ENCODE assay signal across 17 cellular contexts in genomic region chr16:55661842-55662479, GRCh38. TPM values are rescaled to one million over a fixed set of nuclear protein-coding genes. Genes with fewer than 3 reads are reported as not detected.
DNase-seq lines count a peak whose midpoint lies in the region; ATAC-seq, FAIRE-seq and TF ChIP-seq lines count a peak whose summit lies in the region.
"Had no signal": no experiment of that assay in that cellular context is flagged by ENCODE, and none has a peak within 500 bp of the region (broad histone marks: within the 10 kb centered on the region; RNA-seq: fewer than 3 reads in every experiment).

No MANE protein-coding gene starts in this region.

- H3K27ac ChIP-seq in mammary epithelial cell (ENCODE audit: insufficient read depth, low read depth, low read length) (no peak overlapping the region), keratinocyte (ENCODE audit: control insufficient read depth, insufficient read depth, low read length) (no peak overlapping the region), ascending aorta (no peak overlapping the region)
- H3K27ac ChIP-seq: SJSA1, stomach had no signal

- in situ Hi-C loops in mammary epithelial cell (cut with MboI; ENCODE audit: low sequenced_read_pairs in 2 of 2): no loop called here

- no peaks in the 10 kb centered on the region for H3K9me1 ChIP-seq in keratinocyte (ENCODE audit: control insufficient read depth, extremely low read depth, insufficient read depth, low read length)

- peak; percentile 55 for ATAC-seq in Right ventricle myocardium inferior
- no peak for ATAC-seq in Right ventricle myocardium superior (ENCODE audit: poor library complexity)
- ATAC-seq in GM21360 (IDR thresholded peaks at IDR 0.05; ENCODE audit: unreplicated experiment): no peak
- ATAC-seq in HG02623 (IDR thresholded peaks at IDR 0.05; ENCODE audit: unreplicated experiment): no peak
- ATAC-seq: activated naive CD8-positive, alpha-beta T cell treated with anti-CD3 and anti-CD28 coated beads, Interleukin-2, amount 50 U/mL, for 24 hours; activated T-cell treated with anti-CD3 and anti-CD28 coated beads, Interleukin-2, amount 50 U/mL, for 72 hours; GM23338 had no signal

- H3K4me1 ChIP-seq in mammary epithelial cell (ENCODE audit: insufficient read depth, low read length) (peaks cover 34% of the 10 kb centered on the region), keratinocyte (ENCODE audit: control insufficient read depth, extremely low read depth, insufficient read depth, low read length) (peaks cover 58% of the 10 kb centered on the region), ascending aorta (no peaks in the 10 kb centered on the region)
- H3K4me1 ChIP-seq: SJSA1, stomach had no signal

- DNase-seq in Right ventricle myocardium inferior (ENCODE audit: missing footprints): no peak
- no peak for DNase-seq in Right ventricle myocardium superior
- DNase-seq in mammary epithelial cell: peak; percentile 59
- DNase-seq in keratinocyte (ENCODE audit: low read depth, low spot score): peak; percentile 28
- DNase-seq in islet precursor cell: no peak
- DNase-seq in ascending aorta (ENCODE audit: low spot score in 2 of 2): no peak
- DNase-seq: activated CD4-positive, alpha-beta T cell treated with anti-CD3 and anti-CD28 coated beads, Interleukin-2, amount 50 U/mL, for 4 hours; activated naive CD8-positive, alpha-beta T cell treated with anti-CD3 and anti-CD28 coated beads, Interleukin-2, amount 50 U/mL, for 24 hours; activated T-cell treated with anti-CD3 and anti-CD28 coated beads, Interleukin-2, amount 50 U/mL, for 72 hours; cerebellar nuclear complex; COR-L47; stomach had no signal

- CTCF ChIA-PET in mammary epithelial cell (lab: Charles Lee; ENCODE audit: low non-redundant PET): interaction anchor here (1.3 kb wide), 1 partner anchor 197 kb away, joined by 4 read pairs; no protein-coding TSS in a partner anchor

- no peaks in the 10 kb centered on the region for H4K20me1 ChIP-seq in mammary epithelial cell (ENCODE audit: insufficient read depth, low read length)
- no peaks in the 10 kb centered on the region for H4K20me1 ChIP-seq in keratinocyte (ENCODE audit: control insufficient read depth, extremely low read depth, insufficient read depth, low read length)

- H3K9ac ChIP-seq in mammary epithelial cell (ENCODE audit: insufficient read depth, low read length) (no peak overlapping the region), keratinocyte (ENCODE audit: control insufficient read depth, extremely low read depth, insufficient read depth, low read length) (no peak overlapping the region)

- H2AFZ ChIP-seq in mammary epithelial cell (ENCODE audit: low read depth, low read length) (no peak overlapping the region), keratinocyte (ENCODE audit: control insufficient read depth, low read length) (no peak overlapping the region)
- H2AFZ ChIP-seq: GM23338 had no signal

- no peaks in the 10 kb centered on the region for H3K27me3 ChIP-seq in mammary epithelial cell (ENCODE audit: insufficient read depth, low read length)
- H3K27me3 ChIP-seq in keratinocyte (ENCODE audit: control insufficient read depth, extremely low read depth, insufficient read depth, low read length): peaks cover 9% of the 10 kb centered on the region
- no peaks in the 10 kb centered on the region for H3K27me3 ChIP-seq in ascending aorta

- H3K9me3 ChIP-seq in mammary epithelial cell (replicated peaks; ENCODE audit: insufficient read depth, low read length): no peaks in the 10 kb centered on the region
- H3K9me3 ChIP-seq in keratinocyte (ENCODE audit: control insufficient read depth, low read depth, low read length): no peaks in the 10 kb centered on the region
- H3K9me3 ChIP-seq in ascending aorta: no peaks in the 10 kb centered on the region
- H3K9me3 ChIP-seq: SJSA1 had no signal

- no peaks in the 10 kb centered on the region for H3K79me2 ChIP-seq in mammary epithelial cell (ENCODE audit: insufficient read depth, low read length)
- no peaks in the 10 kb centered on the region for H3K79me2 ChIP-seq in keratinocyte (ENCODE audit: control insufficient read depth, insufficient read depth, low read length)

- peak; percentile 92 for FAIRE-seq in keratinocyte (lab: Jason Lieb, UNC)

- no TSS peak for BruUV-seq in mammary epithelial cell (replicated peaks; lab: Mats Ljungman, UMichigan)

- H3K36me3 ChIP-seq in mammary epithelial cell (ENCODE audit: insufficient read depth, low read length) (no peaks in the 10 kb centered on the region), keratinocyte (ENCODE audit: control insufficient read depth in 2 of 2, extremely low read depth in 1 of 2, insufficient read depth in 2 of 2, low read length in 2 of 2) (no peaks in the 10 kb centered on the region), ascending aorta (no peaks in the 10 kb centered on the region)
- H3K36me3 ChIP-seq: heart left ventricle, SJSA1, stomach had no signal

- H3K4me3 ChIP-seq in mammary epithelial cell (replicated peaks in 1 of 3; ENCODE audit: insufficient read depth in 1 of 3, low read depth in 2 of 3, low read length in 3 of 3): no peak overlapping the region
- H3K4me3 ChIP-seq in keratinocyte (ENCODE audit: control insufficient read depth in 2 of 3, extremely low read depth in 1 of 3, insufficient read depth in 2 of 3, low read depth in 1 of 3, low read length in 3 of 3): no peak overlapping the region
- no peak overlapping the region for H3K4me3 ChIP-seq in ascending aorta
- H3K4me3 ChIP-seq: GM23338, heart left ventricle, SJSA1, stomach had no signal

- dilution Hi-C loops in mammary epithelial cell (cut with HindIII; ENCODE audit: low sequenced_read_pairs) (no loop called here), keratinocyte (cut with MboI; ENCODE audit: extremely low pct_ligation_motif_present, low sequenced_read_pairs) (no loop called here)

- H3K4me2 ChIP-seq in mammary epithelial cell (ENCODE audit: insufficient read depth, low read depth, low read length) (no peak overlapping the region), keratinocyte (ENCODE audit: control insufficient read depth, extremely low read depth, insufficient read depth, low read depth, low read length) (peak overlapping the region; percentile 36)
- H3K4me2 ChIP-seq: GM23338 had no signal

- no peak for TF ChIP-seq CTCF in mammary epithelial cell (conservative IDR thresholded peaks at IDR 0.05 in 1 of 2, IDR thresholded peaks at IDR 0.05 in 1 of 2; ENCODE audit: extremely low read depth in 1 of 2, insufficient read depth in 1 of 2, low read depth in 1 of 2, low read length in 2 of 2)
- no peak for TF ChIP-seq CTCF in keratinocyte (optimal IDR thresholded peaks at IDR 0.05 in 1 of 3, IDR thresholded peaks at IDR 0.05 in 1 of 3, conservative IDR thresholded peaks at IDR 0.05 in 1 of 3; ENCODE audit: extremely low read depth in 1 of 3, insufficient read depth in 2 of 3, low read length in 3 of 3)
- no peak for TF ChIP-seq CTCF in ascending aorta (IDR thresholded peaks at IDR 0.05)

- intact Hi-C loops in Right ventricle myocardium inferior (cut with DNase I): no loop called here
- intact Hi-C loops in Right ventricle myocardium superior (cut with DNase I): no loop called here
- intact Hi-C loops in mammary epithelial cell (cut with micrococcal nuclease): loop anchor here (2.0 kb wide), 1 partner anchor 37 kb away; no protein-coding TSS in a partner anchor
- intact Hi-C loops in ascending aorta (cut with DNase I): no loop called here

RNA-seq across cellular contexts. Expression of gene SLC6A2, which starts 6.2 kb away (rescaled TPM):
- total RNA-seq in Right ventricle myocardium inferior (not detected), Right ventricle myocardium superior (not detected), mammary epithelial cell (under 1 TPM; 0.16 to 0.33 TPM), ascending aorta (not detected)
- polyA plus RNA-seq in mammary epithelial cell (0.05 TPM), keratinocyte (0.10 to 0.97 TPM (median 0.20 TPM) in 3 replicates)
- polyA minus RNA-seq in mammary epithelial cell (not detected), keratinocyte (0.35 to 2.0 TPM in 2 of 3 replicates, not detected in the other)
- not detected for polyA plus RNA-seq in keratinocyte (2011; ENCODE audit: low read depth)
- 0.19 and 0.27 TPM in 2 replicates for polyA plus RNA-seq in keratinocyte (2011; cell fraction: cytosol; rRNA removed)
- 0.87 and 0.93 TPM in 2 replicates for polyA plus RNA-seq in keratinocyte (2011; cell fraction: nucleus; rRNA removed)
- 0.19 and 0.34 TPM in 2 replicates for polyA plus RNA-seq in keratinocyte (2012; ENCODE audit: low replicate concordance)
- not detected for polyA minus RNA-seq in keratinocyte (2011; cell fraction: cytosol; rRNA and poly(A)+ RNA removed)
- 0.78 and 0.95 TPM in 2 replicates for polyA minus RNA-seq in keratinocyte (2011; cell fraction: nucleus; rRNA and poly(A)+ RNA removed)
- total RNA-seq: activated T-cell treated with anti-CD3 and anti-CD28 coated beads, Interleukin-2, amount 50 U/mL, for 72 hours; SJSA1 had no signal
- polyA plus RNA-seq: heart left ventricle had no signal

Comparison
In these comparisons a context has a peak if more than half of its experiments do, and no peak if none do; other contexts are left out.
1. DNase-seq: peak in mammary epithelial cell (single experiment) and keratinocyte (single experiment); none in Right ventricle myocardium inferior (single experiment), Right ventricle myocardium superior (single experiment), islet precursor cell (single experiment) and ascending aorta (0 of 2).